Comparison of ENCODE assay signal across 10 cellular contexts in genomic region chr14:67187210-67187609, GRCh38. TPM values are rescaled to one million over a fixed set of nuclear protein-coding genes. Genes with fewer than 3 reads are reported as not detected.
DNase-seq lines count a peak whose midpoint lies in the region; ATAC-seq and TF ChIP-seq lines count a peak whose summit lies in the region.
"Had no signal": no experiment of that assay in that cellular context is flagged by ENCODE, and none has a peak within 500 bp of the region (broad histone marks: within the 10 kb centered on the region; RNA-seq: fewer than 3 reads in every experiment).

No MANE protein-coding gene starts in this region.

- H3K36me3 ChIP-seq in thoracic aorta (no peaks in the 10 kb centered on the region), left ventricle myocardium inferior (no peaks in the 10 kb centered on the region)
- H3K36me3 ChIP-seq: esophagus muscularis mucosa had no signal

- peaks cover 25% of the 10 kb centered on the region for H3K4me1 Mint-ChIP-seq in HFFc6 (ENCODE audit: low read depth)
- H3K4me1 Mint-ChIP-seq: nephron progenitor cell had no signal

- H3K27ac Mint-ChIP-seq in HFFc6 = no peak overlapping the region
- H3K27ac Mint-ChIP-seq: nephron progenitor cell had no signal

- H3K4me3 ChIP-seq in thoracic aorta (no peak overlapping the region), left ventricle myocardium inferior (no peak overlapping the region)
- H3K4me3 ChIP-seq: esophagus muscularis mucosa had no signal

- ATAC-seq in thoracic aorta (ENCODE audit: insufficient number of reproducible peaks, low FRiP score, low read depth) = peak; percentile 88

- TF ChIP-seq CTCF in HFFc6 (IDR thresholded peaks at IDR 0.05) = no peak
- TF ChIP-seq CTCF in thoracic aorta (IDR thresholded peaks at IDR 0.05) = no peak
- no peak for TF ChIP-seq CTCF in left ventricle myocardium inferior (IDR thresholded peaks at IDR 0.05; ENCODE audit: borderline replicate concordance)

- DNase-seq in HFFc6 (peak; percentile 84), SW480 (ENCODE audit: low spot score) (peak; percentile 97), hepatic stellate cell (ENCODE audit: low spot score) (peak; percentile 61), thoracic aorta (ENCODE audit: low spot score) (no peak), left ventricle myocardium inferior (no peak), DMS114 treated with DMSO at 0.1 percent for 48 hours (lab: John Stamatoyannopoulos, UW; ENCODE audit: unreplicated experiment) (no peak), Kasumi-1 (lab: John Stamatoyannopoulos, UW) (no peak)
- DNase-seq: activated gamma-delta T cell, nephron progenitor cell had no signal

- 0 out of 2 replicates have a peak, but pooled peaks cover 8% of the 10 kb centered on the region for H3K36me3 Mint-ChIP-seq in HFFc6 (ENCODE audit: low read depth)

- peaks cover 3% of the 10 kb centered on the region; the same call in 1 of the 2 replicates for H3K27me3 Mint-ChIP-seq in HFFc6 (ENCODE audit: insufficient read depth)

- H3K27ac ChIP-seq in thoracic aorta (no peak overlapping the region), left ventricle myocardium inferior (replicated peaks) (no peak overlapping the region)
- H3K27ac ChIP-seq: esophagus muscularis mucosa had no signal

- H3K4me1 ChIP-seq in thoracic aorta (ENCODE audit: control insufficient read depth in 1 of 2, low read depth in 2 of 2) (peaks cover 0 to 5% of the 10 kb centered on the region in 2 donors), left ventricle myocardium inferior (no peaks in the 10 kb centered on the region)

- no peak overlapping the region for H3K4me3 Mint-ChIP-seq in HFFc6
- H3K4me3 Mint-ChIP-seq: nephron progenitor cell had no signal

- H3K9me3 ChIP-seq in thoracic aorta (no peaks in the 10 kb centered on the region), left ventricle myocardium inferior (replicated peaks) (no peaks in the 10 kb centered on the region)
- H3K9me3 ChIP-seq: esophagus muscularis mucosa had no signal

- intact Hi-C loops in left ventricle myocardium inferior (cut with micrococcal nuclease) = no loop called here

- H3K27me3 ChIP-seq in thoracic aorta (replicated peaks; ENCODE audit: insufficient read depth) (no peaks in the 10 kb centered on the region), left ventricle myocardium inferior (ENCODE audit: low read depth) (no peaks in the 10 kb centered on the region)
- H3K27me3 ChIP-seq: esophagus muscularis mucosa had no signal

- H3K9me3 Mint-ChIP-seq in HFFc6 = no peaks in the 10 kb centered on the region
- H3K9me3 Mint-ChIP-seq: nephron progenitor cell had no signal

RNA-seq across cellular contexts. Expression of gene GARIN2, which starts 2.0 kb away (rescaled TPM):
- total RNA-seq in HFFc6 (2021; fragmentation: NEBNext Ultra II Directional; extraction: Animal tissue kit (Norgen Biotek cat#: 25700)) = under 1 TPM in 2 of 6 experiments, not detected in 4; 0.12 to 0.13 TPM
- total RNA-seq in thoracic aorta (under 1 TPM in 1 of 2 donors, not detected in 1; 0.28 TPM), left ventricle myocardium inferior (not detected)
- total RNA-seq: esophagus muscularis mucosa had no signal

RNA-seq across cellular contexts. Expression of gene PALS1, which starts 54.0 kb away (rescaled TPM):
- 10 to 100 TPM; 41.9 to 52.7 (median 45.9) TPM for total RNA-seq in HFFc6 (2021; fragmentation: NEBNext Ultra II Directional; extraction: Animal tissue kit (Norgen Biotek cat#: 25700))
- 10 to 100 TPM; 16.9 to 20.1 TPM for total RNA-seq in thoracic aorta
- 14.3 TPM for total RNA-seq in left ventricle myocardium inferior

Comparison
In these comparisons a context has a peak if more than half of its experiments do, and no peak if none do; other contexts are left out.
1. DNase-seq: peak in HFFc6 (single experiment), SW480 (single experiment) and hepatic stellate cell (single experiment); none in thoracic aorta (single experiment), left ventricle myocardium inferior (single experiment), DMS114 treated with DMSO at 0.1 percent for 48 hours (single experiment) and Kasumi-1 (0 of 2).